ENCODE assay signal across 8 cellular contexts in the genomic region with DNA sequence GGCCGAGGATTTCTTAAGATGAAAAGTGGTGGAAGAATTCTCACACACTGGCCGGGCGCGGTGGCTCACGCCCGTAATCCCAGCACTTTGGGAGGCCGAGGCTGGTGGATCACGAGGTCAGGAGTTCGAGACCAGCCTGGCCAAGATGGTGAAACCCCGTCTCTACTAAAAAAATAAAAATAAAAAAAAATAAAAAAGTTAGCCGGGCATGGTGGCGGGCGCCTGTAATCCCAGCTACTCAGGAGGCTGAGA. TPM values are rescaled to one million over a fixed set of nuclear protein-coding genes. Genes with fewer than 3 reads are reported as not detected.
DNase-seq lines count a peak whose midpoint lies in the region; TF ChIP-seq lines count a peak whose summit lies in the region.
"Not testable (repeated sequence)": the region's sequence is repeated elsewhere in the genome, so short reads cannot be mapped to it uniquely, and the experiment has no call there.

No MANE protein-coding gene starts in this region.

- WGBS in transverse colon (ENCODE audit: low coverage in 1 of 2), 2 donors = 71 to 82% methylated on average over 4 to 13 of the region's 13 CpGs

- H3K4me3 ChIP-seq in NT2/D1 (ENCODE audit: insufficient read length, low read depth) = peak overlapping the region; percentile 50
- peak overlapping the region; percentile 69 to 86 for H3K4me3 ChIP-seq in muscle layer of colon (ENCODE audit: low read depth in 1 of 2, low read length in 2 of 2)
- H3K4me3 ChIP-seq in rectal smooth muscle tissue (ENCODE audit: low read length) = peak overlapping the region; percentile 85
- H3K4me3 ChIP-seq in transverse colon = peak overlapping the region in 3 of 4 donors; percentile 79 to 99 (median 97)

- in situ Hi-C loops in transverse colon (cut with MboI; ENCODE audit: low pct_ligation_motif_present in 1 of 4, low pct_unique_long_range_greater_than_20kb in 1 of 4, low sequenced_read_pairs in 3 of 4) = not testable (repeated sequence)

- not testable (repeated sequence) for H3K4me1 ChIP-seq in NT2/D1 (ENCODE audit: insufficient read depth, insufficient read length); rectal smooth muscle tissue (ENCODE audit: control insufficient read depth, insufficient read depth, low read length)
- H3K4me1 ChIP-seq in muscle layer of colon (ENCODE audit: insufficient read depth, low read length) (peaks cover 12% of the 10 kb centered on the region), transverse colon (peaks cover 0 to 35% (median 3%) of the 10 kb centered on the region in 4 donors)

- not testable (repeated sequence) for TF ChIP-seq EP300 in transverse colon (IDR thresholded peaks at IDR 0.05; ENCODE audit: low read depth)

- not testable (repeated sequence) for TF ChIP-seq POLR2A in transverse colon (IDR thresholded peaks at IDR 0.05)

- CTCF ChIA-PET in Calu3 (lab: Charles Lee) = interaction anchor here (0.7 kb wide), 1 partner anchor 461 kb away, joined by 3 read pairs; no protein-coding TSS in a partner anchor
- CTCF ChIA-PET in activated CD4-positive, alpha-beta memory T cell treated with anti-CD3 and anti-CD28 coated beads, Interleukin-2, amount 10 ng/mL, durations not matched to agents 7 days and 5 days (lab: Charles Lee) = interaction anchor here (1.0 to 4.2 kb wide), 7 partner anchors 22 to 629 kb away, joined by 3 to 28 read pairs (median 9); a partner anchor contains a TSS
- CTCF ChIA-PET in MCF 10A (lab: Yijun Ruan, JAX) = interaction anchor here (0.6 to 2.1 kb wide), 3 partner anchors 21 to 266 kb away, joined by 3 to 10 read pairs (median 5); no protein-coding TSS in a partner anchor

- POLR2A ChIA-PET in activated CD4-positive, alpha-beta memory T cell treated with anti-CD3 and anti-CD28 coated beads, Interleukin-2, amount 10 ng/mL, durations not matched to agents 7 days and 5 days (lab: Charles Lee) = interaction anchor here (0.7 to 2.8 kb wide), 8 partner anchors 10 to 483 kb away, joined by 3 to 24 read pairs (median 10); a partner anchor contains a TSS
- POLR2A ChIA-PET in MCF 10A (lab: Yijun Ruan, JAX) = interaction anchor here (0.9 to 4.0 kb wide), 6 partner anchors 22 to 484 kb away, joined by 6 to 53 read pairs (median 14); a partner anchor contains a TSS

- H3K27ac Mint-ChIP-seq in Calu3 (ENCODE audit: unreplicated experiment) = not testable (repeated sequence)
- peak overlapping the region; percentile 85 for H3K27ac Mint-ChIP-seq in activated CD4-positive, alpha-beta memory T cell treated with anti-CD3 and anti-CD28 coated beads, Interleukin-2, amount 10 ng/mL, durations not matched to agents 7 days and 5 days
- peak overlapping the region; percentile 94 for H3K27ac Mint-ChIP-seq in MCF 10A (ENCODE audit: low read depth, unreplicated experiment)
- H3K27ac Mint-ChIP-seq in glutamatergic neuron (ENCODE audit: unreplicated experiment) = peak overlapping the region; percentile 87

- peaks cover 12% of the 10 kb centered on the region for H3K36me3 ChIP-seq in NT2/D1 (ENCODE audit: insufficient read depth, insufficient read length, low read length)
- not testable (repeated sequence) for H3K36me3 ChIP-seq in muscle layer of colon (ENCODE audit: insufficient read depth, low read length); rectal smooth muscle tissue (ENCODE audit: control insufficient read depth, insufficient read depth, low read length); transverse colon

- TF ChIP-seq CTCF in Calu3 (IDR thresholded peaks at IDR 0.05; ENCODE audit: unreplicated experiment); MCF 10A (IDR thresholded peaks at IDR 0.05; ENCODE audit: unreplicated experiment); glutamatergic neuron (IDR thresholded peaks at IDR 0.05; ENCODE audit: partially characterized antibody, unreplicated experiment); transverse colon (IDR thresholded peaks at IDR 0.05): not testable (repeated sequence)

- peaks cover 11% of the 10 kb centered on the region for H3K27me3 ChIP-seq in NT2/D1 (ENCODE audit: insufficient read depth, insufficient read length)
- H3K27me3 ChIP-seq in muscle layer of colon (ENCODE audit: control insufficient read depth in 1 of 2, insufficient read depth in 2 of 2, low read length in 2 of 2); rectal smooth muscle tissue (ENCODE audit: control insufficient read depth, insufficient read depth, low read length); transverse colon: not testable (repeated sequence)

- not testable (repeated sequence) for DNase-seq in Calu3; NT2/D1 (ENCODE audit: low read depth, low spot score); activated CD4-positive, alpha-beta memory T cell treated with anti-CD3 and anti-CD28 coated beads, Interleukin-2, amount 10 ng/mL, durations not matched to agents 7 days and 5 days; MCF 10A (ENCODE audit: unreplicated experiment); glutamatergic neuron; transverse colon

- H3K9ac ChIP-seq in NT2/D1 (ENCODE audit: insufficient read length, low read depth) = peak overlapping the region; percentile 69
- H3K9ac ChIP-seq in muscle layer of colon (ENCODE audit: low read length) = not testable (repeated sequence)
- peak overlapping the region; percentile 38 for H3K9ac ChIP-seq in rectal smooth muscle tissue (ENCODE audit: low read length)

- not testable (repeated sequence) for BruUV-seq in Calu3 (replicated peaks; lab: Mats Ljungman, UMichigan); MCF 10A (replicated peaks; lab: Mats Ljungman, UMichigan)

- intact Hi-C loops in Calu3 (cut with micrococcal nuclease; ENCODE audit: unreplicated experiment); MCF 10A (cut with micrococcal nuclease); transverse colon (cut with DNase I; ENCODE audit: low total_unique reads): not testable (repeated sequence)

- peak overlapping the region; percentile 73 for H3K4me3 Mint-ChIP-seq in Calu3 (ENCODE audit: low read depth, unreplicated experiment)
- H3K4me3 Mint-ChIP-seq in activated CD4-positive, alpha-beta memory T cell treated with anti-CD3 and anti-CD28 coated beads, Interleukin-2, amount 10 ng/mL, durations not matched to agents 7 days and 5 days = peak overlapping the region; percentile 72
- H3K4me3 Mint-ChIP-seq in MCF 10A (ENCODE audit: unreplicated experiment) = peak overlapping the region; percentile 77
- H3K4me3 Mint-ChIP-seq in glutamatergic neuron (ENCODE audit: unreplicated experiment) = peak overlapping the region; percentile 80

- not testable (repeated sequence) for H3K9me3 Mint-ChIP-seq in Calu3 (ENCODE audit: low read depth, unreplicated experiment); activated CD4-positive, alpha-beta memory T cell treated with anti-CD3 and anti-CD28 coated beads, Interleukin-2, amount 10 ng/mL, durations not matched to agents 7 days and 5 days; MCF 10A (ENCODE audit: unreplicated experiment); glutamatergic neuron (ENCODE audit: unreplicated experiment)

- H3K27me3 Mint-ChIP-seq in Calu3 (ENCODE audit: unreplicated experiment); activated CD4-positive, alpha-beta memory T cell treated with anti-CD3 and anti-CD28 coated beads, Interleukin-2, amount 10 ng/mL, durations not matched to agents 7 days and 5 days; MCF 10A (ENCODE audit: insufficient read depth, unreplicated experiment); glutamatergic neuron (ENCODE audit: unreplicated experiment): not testable (repeated sequence)

- not testable (repeated sequence) for H3K9me3 ChIP-seq in NT2/D1 (ENCODE audit: insufficient read depth, low read length); muscle layer of colon (ENCODE audit: low read length); transverse colon

- H3K27ac ChIP-seq in muscle layer of colon (ENCODE audit: low read depth, low read length) = peak overlapping the region; percentile 85
- H3K27ac ChIP-seq in rectal smooth muscle tissue (ENCODE audit: low read depth, low read length) = peak overlapping the region; percentile 97
- peak overlapping the region; percentile 86 to 95 (median 94) for H3K27ac ChIP-seq in transverse colon

- not testable (repeated sequence) for H3K4me1 Mint-ChIP-seq in Calu3 (ENCODE audit: low read depth, unreplicated experiment)
- H3K4me1 Mint-ChIP-seq in activated CD4-positive, alpha-beta memory T cell treated with anti-CD3 and anti-CD28 coated beads, Interleukin-2, amount 10 ng/mL, durations not matched to agents 7 days and 5 days = peaks cover 22% of the 10 kb centered on the region
- peaks cover 14% of the 10 kb centered on the region for H3K4me1 Mint-ChIP-seq in MCF 10A (ENCODE audit: insufficient read depth, unreplicated experiment)
- H3K4me1 Mint-ChIP-seq in glutamatergic neuron (ENCODE audit: low read depth, unreplicated experiment) = peaks cover 17% of the 10 kb centered on the region

- H3K36me3 Mint-ChIP-seq in Calu3 (ENCODE audit: insufficient read depth, unreplicated experiment) (peaks cover 15% of the 10 kb centered on the region), MCF 10A (ENCODE audit: insufficient read depth, unreplicated experiment) (peaks cover 15% of the 10 kb centered on the region)
- H3K36me3 Mint-ChIP-seq in activated CD4-positive, alpha-beta memory T cell treated with anti-CD3 and anti-CD28 coated beads, Interleukin-2, amount 10 ng/mL, durations not matched to agents 7 days and 5 days (ENCODE audit: low read depth) = peaks cover 12% of the 10 kb centered on the region
- not testable (repeated sequence) for H3K36me3 Mint-ChIP-seq in glutamatergic neuron (ENCODE audit: unreplicated experiment)

RNA-seq across cellular contexts. Expression of a gene that starts 0.7 kb away (rescaled TPM):
- total RNA-seq in Calu3 (2022) (6.6 and 8.2 TPM in 2 replicates), MCF 10A (2022) (5.7 and 9.0 TPM in 2 replicates), glutamatergic neuron (ENCODE audit: unreplicated experiment) (49.8 TPM), transverse colon (10 to 100 TPM in 3 of 4 donors, 1 to 10 TPM in 1; 1.5 to 19.2 (median 15.5) TPM)
- 10 to 100 TPM; 10.7 to 10.9 TPM for total RNA-seq in activated CD4-positive, alpha-beta memory T cell treated with anti-CD3 and anti-CD28 coated beads, Interleukin-2, amount 10 ng/mL, durations not matched to agents 7 days and 5 days
